10 cellular contexts compared by ENCODE assay signal in genomic region chr11:64970731-64971151, GRCh38. TPM values are rescaled to one million over a fixed set of nuclear protein-coding genes. Genes with fewer than 3 reads are reported as not detected.
DNase-seq lines count a peak whose midpoint lies in the region; ATAC-seq lines count a peak whose summit lies in the region.
"Had no signal": no experiment of that assay in that cellular context is flagged by ENCODE, and none has a peak within 500 bp of the region (broad histone marks: within the 10 kb centered on the region; RNA-seq: fewer than 3 reads in every experiment).

No MANE protein-coding gene starts in this region.

- intact Hi-C loops in activated CD4-positive, alpha-beta T cell treated with anti-CD3 and anti-CD28 coated beads for 36 hours (cut with DNase I, micrococcal nuclease) = loop anchor here (1.0 to 5.0 kb wide), 8 partner anchors 46 to 114 kb away; partner anchors contain the start of genes ATG2A (in 2 of the 2), EHD1 (in 1 of the 2), PPP2R5B (in 1 of the 2) and SAC3D1 (in 1 of the 2)

- H3K9me3 Mint-ChIP-seq in activated CD4-positive, alpha-beta T cell treated with anti-CD3 and anti-CD28 coated beads for 36 hours (ENCODE audit: low read depth) = no peaks in the 10 kb centered on the region
- H3K9me3 Mint-ChIP-seq: neural progenitor cell had no signal

- CTCF ChIA-PET in activated CD4-positive, alpha-beta T cell treated with anti-CD3 and anti-CD28 coated beads for 36 hours (lab: Charles Lee) = no interaction called here

- DNase-seq in activated CD4-positive, alpha-beta T cell treated with anti-CD3 and anti-CD28 coated beads for 36 hours = peak; percentile 67
- no peak for DNase-seq in activated CD4-positive, alpha-beta T cell treated with anti-CD3 and anti-CD28 coated beads for 1 hour
- peak; percentile 92 for DNase-seq in epithelial cell of prostate (ENCODE audit: low read depth, low spot score)
- DNase-seq in stimulated activated naive CD8-positive, alpha-beta T cell treated with anti-CD3 and anti-CD28 coated beads, Interleukin-15, Interleukin-2, amounts not matched to agents 100 U/mL and 50 U/mL, for 24 hours = peak; percentile 30
- no peak for DNase-seq in NCI-H1436 (lab: John Stamatoyannopoulos, UW)
- DNase-seq in inferior parietal cortex (ENCODE audit: extremely low spot score) = no peak
- DNase-seq: foreskin fibroblast, Kasumi-1 had no signal

- POLR2A ChIA-PET in activated CD4-positive, alpha-beta T cell treated with anti-CD3 and anti-CD28 coated beads for 36 hours (lab: Charles Lee) = interaction anchor here (0.7 kb wide), 1 partner anchor 112 kb away, joined by 4 read pairs; no protein-coding TSS in a partner anchor

- H3K27ac ChIP-seq in epithelial cell of prostate = peak overlapping the region; percentile 98
- H3K27ac ChIP-seq: neural progenitor cell had no signal

- H3K36me3 Mint-ChIP-seq in activated CD4-positive, alpha-beta T cell treated with anti-CD3 and anti-CD28 coated beads for 36 hours (ENCODE audit: low read depth) = no peaks in the 10 kb centered on the region
- H3K36me3 Mint-ChIP-seq: neural progenitor cell had no signal

- H3K27ac Mint-ChIP-seq in activated CD4-positive, alpha-beta T cell treated with anti-CD3 and anti-CD28 coated beads for 36 hours = peak overlapping the region; percentile 94
- H3K27ac Mint-ChIP-seq: neural progenitor cell had no signal

- no peaks in the 10 kb centered on the region for H3K27me3 Mint-ChIP-seq in activated CD4-positive, alpha-beta T cell treated with anti-CD3 and anti-CD28 coated beads for 36 hours

- H3K4me1 Mint-ChIP-seq in activated CD4-positive, alpha-beta T cell treated with anti-CD3 and anti-CD28 coated beads for 36 hours = peaks cover 44% of the 10 kb centered on the region
- H3K4me1 Mint-ChIP-seq: neural progenitor cell had no signal

- peak overlapping the region; percentile 63 for H3K4me3 Mint-ChIP-seq in activated CD4-positive, alpha-beta T cell treated with anti-CD3 and anti-CD28 coated beads for 36 hours
- H3K4me3 Mint-ChIP-seq: neural progenitor cell had no signal

- peak; percentile 82 for ATAC-seq in activated CD4-positive, alpha-beta T cell treated with anti-CD3 and anti-CD28 coated beads for 36 hours
- ATAC-seq in stimulated activated naive CD8-positive, alpha-beta T cell treated with anti-CD3 and anti-CD28 coated beads, Interleukin-15, Interleukin-2, amounts not matched to agents 100 U/mL and 50 U/mL, for 24 hours = peak; percentile 88

RNA-seq across cellular contexts. Expression of gene MAJIN, which starts 1.2 kb away (rescaled TPM):
- total RNA-seq in activated CD4-positive, alpha-beta T cell treated with anti-CD3 and anti-CD28 coated beads for 36 hours = 1 to 10 TPM; 1.2 to 1.6 TPM
- total RNA-seq: subcutaneous adipose tissue had no signal

RNA-seq across cellular contexts. Expression of gene BATF2, which starts 26.0 kb away (rescaled TPM):
- not detected for total RNA-seq in activated CD4-positive, alpha-beta T cell treated with anti-CD3 and anti-CD28 coated beads for 36 hours

RNA-seq across cellular contexts. Expression of gene GPHA2, which starts 35.0 kb away (rescaled TPM):
- under 1 TPM in 1 of 2 experiments, not detected in 1; 0.34 TPM for total RNA-seq in activated CD4-positive, alpha-beta T cell treated with anti-CD3 and anti-CD28 coated beads for 36 hours
- total RNA-seq: subcutaneous adipose tissue had no signal

RNA-seq across cellular contexts. Expression of gene ARL2, which starts 43.2 kb away (rescaled TPM):
- 100 to 1,000 TPM in 1 of 2 experiments, 10 to 100 TPM in 1; 89.6 to 109 TPM for total RNA-seq in activated CD4-positive, alpha-beta T cell treated with anti-CD3 and anti-CD28 coated beads for 36 hours

RNA-seq across cellular contexts. Expression of gene PPP2R5B, which starts 46.3 kb away (rescaled TPM):
- total RNA-seq in activated CD4-positive, alpha-beta T cell treated with anti-CD3 and anti-CD28 coated beads for 36 hours = 10 to 100 TPM; 13.2 to 13.5 TPM

Comparison
In these comparisons a context has a peak if more than half of its experiments do, and no peak if none do; other contexts are left out.
1. DNase-seq: peak in activated CD4-positive, alpha-beta T cell treated with anti-CD3 and anti-CD28 coated beads for 36 hours (single experiment), epithelial cell of prostate (single experiment) and stimulated activated naive CD8-positive, alpha-beta T cell treated with anti-CD3 and anti-CD28 coated beads, Interleukin-15, Interleukin-2, amounts not matched to agents 100 U/mL and 50 U/mL, for 24 hours (single experiment); none in activated CD4-positive, alpha-beta T cell treated with anti-CD3 and anti-CD28 coated beads for 1 hour (single experiment), NCI-H1436 (single experiment) and inferior parietal cortex (single experiment).